Comparison of ENCODE assay signal across 1 cellular context in genomic region chr5:55226027-55226933, GRCh38.
TF ChIP-seq lines count a peak whose summit lies in the region.

No MANE protein-coding gene starts in this region.

TF ChIP-seq in HepG2, 621 proteins besides CTCF, POLR2A, EP300 and RAD21 (continued from another document and continues in another):
- no peak for TF ChIP-seq ZBTB40 (IDR thresholded peaks at IDR 0.05)
- no peak for TF ChIP-seq ZBTB40 (CRISPR knock-in tag; IDR thresholded peaks at IDR 0.05)
- no peak for TF ChIP-seq THAP11 (CRISPR knock-in tag; IDR thresholded peaks at IDR 0.05)
- TF ChIP-seq ELF1 (CRISPR knock-in tag; IDR thresholded peaks at IDR 0.05) = no peak
- no peak for TF ChIP-seq IRX3 (CRISPR knock-in tag; IDR thresholded peaks at IDR 0.05; ENCODE audit: borderline replicate concordance, low read depth)
- no peak for TF ChIP-seq ZNF737 (CRISPR knock-in tag; IDR thresholded peaks at IDR 0.05; ENCODE audit: borderline replicate concordance)
- TF ChIP-seq ZNF558 (CRISPR knock-in tag; IDR thresholded peaks at IDR 0.05; ENCODE audit: borderline replicate concordance) = no peak
- TF ChIP-seq MYNN (CRISPR knock-in tag; IDR thresholded peaks at IDR 0.05; ENCODE audit: low read depth) = no peak
- no peak for TF ChIP-seq HNF4G (IDR thresholded peaks at IDR 0.05; ENCODE audit: borderline replicate concordance, low read depth, low read length)
- TF ChIP-seq HNF4G (CRISPR knock-in tag; IDR thresholded peaks at IDR 0.05; ENCODE audit: borderline replicate concordance, low read depth) = no peak
- no peak for TF ChIP-seq ZNF609 (CRISPR knock-in tag; IDR thresholded peaks at IDR 0.05; ENCODE audit: borderline replicate concordance)
- TF ChIP-seq NCOA1 (CRISPR knock-in tag; IDR thresholded peaks at IDR 0.05) = peak; percentile 44; the same call in 1 of the 2 replicates
- TF ChIP-seq BRCA1 (CRISPR knock-in tag; IDR thresholded peaks at IDR 0.05) = no peak
- no peak for TF ChIP-seq ZNF775 (CRISPR knock-in tag; IDR thresholded peaks at IDR 0.05; ENCODE audit: borderline replicate concordance)
- TF ChIP-seq PAWR (CRISPR knock-in tag; IDR thresholded peaks at IDR 0.05; ENCODE audit: borderline replicate concordance) = no peak
- peak; percentile 8 for TF ChIP-seq RBM39 (IDR thresholded peaks at IDR 0.05; ENCODE audit: low read depth, low read length, poor library complexity, severe bottlenecking)
- 0 out of 2 replicates have a peak, but pooled peaks have one; percentile 29 for TF ChIP-seq ZNF547 (CRISPR knock-in tag; IDR thresholded peaks at IDR 0.05)
- no peak for TF ChIP-seq BHLHE40 (IDR thresholded peaks at IDR 0.05; ENCODE audit: low read length)
- TF ChIP-seq ZNF44 (CRISPR knock-in tag; IDR thresholded peaks at IDR 0.05) = 0 out of 2 replicates have a peak, but pooled peaks have one; percentile 40
- TF ChIP-seq ZSCAN30 (CRISPR knock-in tag; IDR thresholded peaks at IDR 0.05) = no peak
- TF ChIP-seq STAT5B (CRISPR knock-in tag; IDR thresholded peaks at IDR 0.05) = no peak
- peak; percentile 25; the same call in 1 of the 2 replicates for TF ChIP-seq ZNF350 (CRISPR knock-in tag; IDR thresholded peaks at IDR 0.05; ENCODE audit: borderline replicate concordance, low read depth)
- TF ChIP-seq SSRP1 (CRISPR knock-in tag; IDR thresholded peaks at IDR 0.05) = no peak
- no peak for TF ChIP-seq SP4 (CRISPR knock-in tag; IDR thresholded peaks at IDR 0.05)
- no peak for TF ChIP-seq ZMAT5 (CRISPR knock-in tag; IDR thresholded peaks at IDR 0.05; ENCODE audit: borderline replicate concordance, low read depth)
- TF ChIP-seq ZNF891 (CRISPR knock-in tag; IDR thresholded peaks at IDR 0.05) = no peak
- no peak for TF ChIP-seq ZNF570 (CRISPR knock-in tag; IDR thresholded peaks at IDR 0.05; ENCODE audit: borderline replicate concordance)
- TF ChIP-seq RXRA (CRISPR knock-in tag; IDR thresholded peaks at IDR 0.05) = 0 out of 2 replicates have a peak, but pooled peaks have one; percentile 25
- TF ChIP-seq SRSF9 (IDR thresholded peaks at IDR 0.05; ENCODE audit: borderline replicate concordance, insufficient read depth, low read depth, low read length, poor library complexity, severe bottlenecking) = no peak
- no peak for TF ChIP-seq NFRKB (IDR thresholded peaks at IDR 0.05)
- TF ChIP-seq GPN1 (CRISPR knock-in tag; IDR thresholded peaks at IDR 0.05; ENCODE audit: borderline replicate concordance) = no peak
- no peak for TF ChIP-seq ZNF142 (CRISPR knock-in tag; IDR thresholded peaks at IDR 0.05)
- TF ChIP-seq CHD2 (IDR thresholded peaks at IDR 0.05; ENCODE audit: low read depth, low read length) = no peak
- no peak for TF ChIP-seq YY1 (IDR thresholded peaks at IDR 0.05; ENCODE audit: insufficient read depth, insufficient replicate concordance, low read depth, low read length)
- no peak for TF ChIP-seq SP2 (CRISPR knock-in tag; IDR thresholded peaks at IDR 0.05)
- TF ChIP-seq SCMH1 (CRISPR knock-in tag; IDR thresholded peaks at IDR 0.05; ENCODE audit: borderline replicate concordance) = no peak
- TF ChIP-seq NR1H2 (CRISPR knock-in tag; IDR thresholded peaks at IDR 0.05; ENCODE audit: borderline replicate concordance, low read depth) = no peak
- no peak for TF ChIP-seq FOXO4 (CRISPR knock-in tag; conservative IDR thresholded peaks at IDR 0.05)
- TF ChIP-seq HOXA7 (CRISPR knock-in tag; IDR thresholded peaks at IDR 0.05) = no peak
- no peak for TF ChIP-seq IKZF5 (CRISPR knock-in tag; IDR thresholded peaks at IDR 0.05)
